ENCODE assay signal across 20 cellular contexts in genomic region chr4:168994961-168995360, GRCh38.
"Had no signal": no experiment of that assay in that cellular context is flagged by ENCODE, and none has a peak within 500 bp of the region (broad histone marks: within the 10 kb centered on the region; RNA-seq: fewer than 3 reads in every experiment).

No MANE protein-coding gene starts in this region.

- H3K27me3 ChIP-seq: esophagus squamous epithelium, pancreas, right lobe of liver, stomach, tibial artery had no signal

- H3K9me3 Mint-ChIP-seq: effector memory CD8-positive, alpha-beta T cell; naive thymus-derived CD8-positive, alpha-beta T cell; stimulated activated effector memory CD8-positive, alpha-beta T cell treated with anti-CD3 and anti-CD28 coated beads, Interleukin-12 subunit alpha, Interleukin-12 subunit beta, amount 100 ng/mL, for 72 hours had no signal

- H3K9me3 ChIP-seq: esophagus squamous epithelium, pancreas, right lobe of liver, stomach, tibial artery had no signal

- DNase-seq: caudate nucleus; cerebellar nuclear complex; cortex of kidney; esophagus squamous epithelium; hypothalamus; kidney; occipital lobe; pancreas; right lobe of liver; stimulated activated CD4-positive, alpha-beta T cell treated with anti-CD3 and anti-CD28 coated beads, Interleukin-15, amount 100 ng/mL, for 24 hours; stimulated activated CD4-positive, alpha-beta T cell treated with anti-CD3 and anti-CD28 coated beads, Interleukin-4, amount 100 ng/mL, for 24 hours; stimulated activated naive CD4-positive, alpha-beta T cell treated with Interleukin-2 at 50 U/mL for 16 hours; stomach; tibial artery had no signal

- H3K27ac Mint-ChIP-seq: stimulated activated effector memory CD8-positive, alpha-beta T cell treated with anti-CD3 and anti-CD28 coated beads, Interleukin-12 subunit alpha, Interleukin-12 subunit beta, amount 100 ng/mL, for 72 hours had no signal

- H3K27ac ChIP-seq: esophagus squamous epithelium, pancreas, right lobe of liver, stomach, tibial artery had no signal

- FAIRE-seq: endometrium, frontal cortex, kidney, pancreas, small intestine had no signal

- H3K4me3 ChIP-seq: esophagus squamous epithelium, pancreas, right lobe of liver, stomach, tibial artery had no signal

- H3K27me3 Mint-ChIP-seq: effector memory CD8-positive, alpha-beta T cell; naive thymus-derived CD8-positive, alpha-beta T cell had no signal

- H3K4me3 Mint-ChIP-seq: effector memory CD8-positive, alpha-beta T cell; naive thymus-derived CD8-positive, alpha-beta T cell; stimulated activated effector memory CD8-positive, alpha-beta T cell treated with anti-CD3 and anti-CD28 coated beads, Interleukin-12 subunit alpha, Interleukin-12 subunit beta, amount 100 ng/mL, for 72 hours had no signal
